ENCODE assay signal across 1 cellular context in the genomic region with DNA sequence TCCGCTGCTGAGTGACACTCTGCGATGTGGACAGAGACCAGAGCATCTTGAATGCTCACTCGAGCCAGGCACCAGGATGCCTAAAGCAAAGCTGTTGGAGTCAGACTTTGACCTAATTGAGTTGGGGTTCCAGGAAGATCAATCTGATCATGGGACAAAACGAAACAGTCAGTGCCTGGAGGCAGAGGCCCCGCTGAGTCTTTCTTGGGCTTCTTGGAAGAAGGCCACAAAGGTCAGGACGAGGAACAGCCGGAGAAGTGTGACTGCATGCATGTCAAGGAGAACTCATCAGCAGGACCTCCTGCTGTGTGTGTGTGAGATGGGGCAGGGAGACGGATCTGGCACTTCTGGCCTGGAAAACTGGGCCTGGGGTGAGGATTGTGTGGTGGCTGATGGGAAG.
TF ChIP-seq lines count a peak whose summit lies in the region.

No MANE protein-coding gene starts in this region.

TF ChIP-seq in H1, 55 proteins besides CTCF, POLR2A, EP300 and RAD21 (continued from another document):
- no peak for TF ChIP-seq EGR1 (IDR thresholded peaks at IDR 0.05; ENCODE audit: borderline replicate concordance, low read depth, low read length)
- no peak for TF ChIP-seq TEAD4 (IDR thresholded peaks at IDR 0.05; ENCODE audit: low read depth, low read length)
- no peak for TF ChIP-seq SRF (IDR thresholded peaks at IDR 0.05; ENCODE audit: low read depth, low read length)
- TF ChIP-seq RBBP5 (IDR thresholded peaks at IDR 0.05; ENCODE audit: borderline replicate concordance, low read depth, low read length), result no peak
- no peak for TF ChIP-seq SIRT6 (IDR thresholded peaks at IDR 0.05; ENCODE audit: low read length)
- TF ChIP-seq JUND (IDR thresholded peaks at IDR 0.05; ENCODE audit: low read length), result no peak
- no peak for TF ChIP-seq E2F6 (IDR thresholded peaks at IDR 0.05)
